ENCODE assay signal across 1 cellular context in genomic region chr4:70715097-70715496, GRCh38.
TF ChIP-seq lines count a peak whose summit lies in the region.

No MANE protein-coding gene starts in this region.

TF ChIP-seq in GM12878, 131 proteins besides CTCF, POLR2A, EP300 and RAD21 (continued from another document):
- TF ChIP-seq E2F8 (IDR thresholded peaks at IDR 0.05; ENCODE audit: low read depth, partially characterized antibody) (no peak), KDM1A (IDR thresholded peaks at IDR 0.05; ENCODE audit: borderline replicate concordance) (no peak), SP1 (IDR thresholded peaks at IDR 0.05; ENCODE audit: low read depth, low read length) (no peak), NBN (IDR thresholded peaks at IDR 0.05) (no peak), ASH2L (IDR thresholded peaks at IDR 0.05; ENCODE audit: borderline replicate concordance, low read depth) (no peak), RFX5 (IDR thresholded peaks at IDR 0.05; ENCODE audit: low read depth, low read length) (no peak), EZH2 (IDR thresholded peaks at IDR 0.05; ENCODE audit: borderline replicate concordance, control insufficient read depth, low read depth, low read length) (no peak), NFIC (IDR thresholded peaks at IDR 0.05; ENCODE audit: low read depth, low read length) (peak; percentile 69; the same call in 1 of the 2 replicates), BACH1 (IDR thresholded peaks at IDR 0.05; ENCODE audit: borderline replicate concordance) (no peak), JUND (IDR thresholded peaks at IDR 0.05; ENCODE audit: low read depth, low read length) (no peak), POLR2AphosphoS5 (IDR thresholded peaks at IDR 0.05; ENCODE audit: low read length) (no peak), E4F1 (IDR thresholded peaks at IDR 0.05; ENCODE audit: borderline replicate concordance, partially characterized antibody) (no peak), MXI1 (IDR thresholded peaks at IDR 0.05; ENCODE audit: low read depth, low read length) (no peak), BCLAF1 (IDR thresholded peaks at IDR 0.05) (no peak), SUPT20H (IDR thresholded peaks at IDR 0.05; ENCODE audit: borderline replicate concordance, control insufficient read depth, low read depth, low read length) (no peak), REST (IDR thresholded peaks at IDR 0.05; ENCODE audit: low read depth, low read length) (no peak), MLLT1 (IDR thresholded peaks at IDR 0.05) (peak; percentile 28; the same call in 1 of the 2 replicates), TAF1 (IDR thresholded peaks at IDR 0.05; ENCODE audit: borderline replicate concordance, low read depth, low read length) (no peak)
